Comparison of ENCODE assay signal across 16 cellular contexts in genomic region chr11:118897721-118898310, GRCh38. TPM values are rescaled to one million over a fixed set of nuclear protein-coding genes. Genes with fewer than 3 reads are reported as not detected.
DNase-seq lines count a peak whose midpoint lies in the region; ATAC-seq, FAIRE-seq and TF ChIP-seq lines count a peak whose summit lies in the region.
"Had no signal": no experiment of that assay in that cellular context is flagged by ENCODE, and none has a peak within 500 bp of the region (broad histone marks: within the 10 kb centered on the region; RNA-seq: fewer than 3 reads in every experiment).

No MANE protein-coding gene starts in this region.

- WGBS in GM12878 (ENCODE audit: insufficient coverage, insufficient replicate concordance, low lambda C conversion rate, missing lambda C conversion rate): 76% methylated on average over 12 of the region's 13 CpGs
- 81 to 84% methylated on average over 13 of the region's 13 CpGs for WGBS in sigmoid colon, 2 donors

- H3K4me2 ChIP-seq in GM12878 (ENCODE audit: control insufficient read depth, insufficient read depth): no peak overlapping the region

- TF ChIP-seq CTCF in GM12878 (IDR thresholded peaks at IDR 0.05 in 2 of 3, conservative IDR thresholded peaks at IDR 0.05 in 1 of 3; ENCODE audit: control insufficient read depth in 2 of 3, extremely low read depth in 1 of 3, insufficient read depth in 1 of 3, low read depth in 3 of 3, low read length in 3 of 3): no peak
- TF ChIP-seq CTCF in sigmoid colon (IDR thresholded peaks at IDR 0.05): no peak

- no peak for TF ChIP-seq RAD21 in GM12878 (IDR thresholded peaks at IDR 0.05; ENCODE audit: insufficient read depth, low read depth, low read length)

- no peaks in the 10 kb centered on the region for H3K9me3 Mint-ChIP-seq in activated CD4-positive, alpha-beta memory T cell treated with anti-CD3 and anti-CD28 coated beads for 36 hours
- no peaks in the 10 kb centered on the region for H3K9me3 Mint-ChIP-seq in activated CD4-positive, alpha-beta memory T cell treated with anti-CD3 and anti-CD28 coated beads, Interleukin-2, amount 10 ng/mL, durations not matched to agents 7 days and 5 days
- H3K9me3 Mint-ChIP-seq: activated T-cell treated with anti-CD3 and anti-CD28 coated beads, Interleukin-2, amount 50 U/mL, for 4 hours had no signal

- BruUV-seq in GM12878 (replicated peaks; lab: Mats Ljungman, UMichigan): no TSS peak

- DNase-seq in activated CD4-positive, alpha-beta memory T cell treated with anti-CD3 and anti-CD28 coated beads for 36 hours: no peak
- no peak for DNase-seq in activated CD4-positive, alpha-beta memory T cell treated with anti-CD3 and anti-CD28 coated beads, Interleukin-2, amount 10 ng/mL, durations not matched to agents 7 days and 5 days
- DNase-seq in NCI-H2029 (lab: John Stamatoyannopoulos, UW) (peak; percentile 49), GM12878 (ENCODE audit: low read depth, low spot score) (no peak), sigmoid colon (peak; percentile 56), inferior parietal cortex (ENCODE audit: extremely low spot score) (no peak), NCI-H524 treated with DMSO at 0.1 percent for 48 hours (lab: John Stamatoyannopoulos, UW) (no peak)
- DNase-seq: activated T-cell treated with anti-CD3 and anti-CD28 coated beads, Interleukin-2, amount 50 U/mL, for 4 hours; effector CD8-positive, alpha-beta T cell; mesenchymal stem cell; PC-3; WERI-Rb-1 had no signal

- H3K4me3 Mint-ChIP-seq in activated CD4-positive, alpha-beta memory T cell treated with anti-CD3 and anti-CD28 coated beads for 36 hours: no peak overlapping the region
- H3K4me3 Mint-ChIP-seq in activated CD4-positive, alpha-beta memory T cell treated with anti-CD3 and anti-CD28 coated beads, Interleukin-2, amount 10 ng/mL, durations not matched to agents 7 days and 5 days: no peak overlapping the region
- H3K4me3 Mint-ChIP-seq: activated T-cell treated with anti-CD3 and anti-CD28 coated beads, Interleukin-2, amount 50 U/mL, for 4 hours had no signal

- 0 out of 2 replicates have a peak, but pooled peaks have one; percentile 10 for TF ChIP-seq POLR2A in GM12878 (IDR thresholded peaks at IDR 0.05; ENCODE audit: low read depth, low read length)
- TF ChIP-seq POLR2A in sigmoid colon (IDR thresholded peaks at IDR 0.05): no peak

- no peak overlapping the region for H3K4me3 ChIP-seq in GM12878
- H3K4me3 ChIP-seq in sigmoid colon: no peak overlapping the region
- H3K4me3 ChIP-seq: ovary had no signal

- SMC1A ChIA-PET in GM12878 (lab: Charles Lee; ENCODE audit: uncharacterized antibody, unreplicated experiment): no interaction called here

- ATAC-seq in GM12878: no peak
- no peak for ATAC-seq in HG03460 (IDR thresholded peaks at IDR 0.05; ENCODE audit: unreplicated experiment)
- ATAC-seq: activated T-cell treated with anti-CD3 and anti-CD28 coated beads, Interleukin-2, amount 50 U/mL, for 4 hours; PC-3 had no signal

- FAIRE-seq in GM12878 (lab: Jason Lieb, UNC): no peak

- in situ Hi-C loops in GM12878 (cut with MboI): no loop called here

- H3K4me1 ChIP-seq in GM12878 (ENCODE audit: control insufficient read depth, insufficient read depth, low read length): peaks cover 34% of the 10 kb centered on the region
- peaks cover 0 to 52% (median 25%) of the 10 kb centered on the region in 4 donors for H3K4me1 ChIP-seq in sigmoid colon

- H3K36me3 ChIP-seq in GM12878 (ENCODE audit: control insufficient read depth in 2 of 2, insufficient read depth in 2 of 2, low read length in 1 of 2) (peaks cover 0 to 5% of the 10 kb centered on the region in 2 experiments; a peak in 2 of 4 replicates), sigmoid colon (peaks cover 23 to 60% (median 44%) of the 10 kb centered on the region in 4 donors)
- H3K36me3 ChIP-seq: ovary, WERI-Rb-1 had no signal

- H3K27ac Mint-ChIP-seq in activated CD4-positive, alpha-beta memory T cell treated with anti-CD3 and anti-CD28 coated beads for 36 hours: peak overlapping the region; percentile 93
- H3K27ac Mint-ChIP-seq in activated CD4-positive, alpha-beta memory T cell treated with anti-CD3 and anti-CD28 coated beads, Interleukin-2, amount 10 ng/mL, durations not matched to agents 7 days and 5 days: no peak overlapping the region

- CTCF ChIA-PET in activated CD4-positive, alpha-beta memory T cell treated with anti-CD3 and anti-CD28 coated beads for 36 hours (lab: Charles Lee): interaction anchor here (0.9 kb wide), 1 partner anchor 208 kb away, joined by 3 read pairs; no protein-coding TSS in a partner anchor
- CTCF ChIA-PET in activated CD4-positive, alpha-beta memory T cell treated with anti-CD3 and anti-CD28 coated beads, Interleukin-2, amount 10 ng/mL, durations not matched to agents 7 days and 5 days (lab: Charles Lee): no interaction called here
- CTCF ChIA-PET in GM12878 (lab: Yijun Ruan, JAX): no interaction called here

- H4K20me1 ChIP-seq in GM12878 (ENCODE audit: control insufficient read depth, insufficient read depth): no peaks in the 10 kb centered on the region

- TF ChIP-seq EP300 in GM12878 (IDR thresholded peaks at IDR 0.05; ENCODE audit: borderline replicate concordance in 1 of 2, control insufficient read depth in 1 of 2, low read depth in 2 of 2, low read length in 2 of 2) (no peak), sigmoid colon (IDR thresholded peaks at IDR 0.05) (no peak)

- H3K27ac ChIP-seq in GM12878 (ENCODE audit: control insufficient read depth, insufficient read depth): no peak overlapping the region
- peak overlapping the region in 2 of 4 donors; percentile 6 to 17 for H3K27ac ChIP-seq in sigmoid colon
- H3K27ac ChIP-seq: WERI-Rb-1 had no signal

- POLR2A ChIA-PET in activated CD4-positive, alpha-beta memory T cell treated with anti-CD3 and anti-CD28 coated beads for 36 hours (lab: Charles Lee): interaction anchor here (0.7 kb wide), 1 partner anchor 108 kb away, joined by 3 read pairs; no protein-coding TSS in a partner anchor
- POLR2A ChIA-PET in activated CD4-positive, alpha-beta memory T cell treated with anti-CD3 and anti-CD28 coated beads, Interleukin-2, amount 10 ng/mL, durations not matched to agents 7 days and 5 days (lab: Charles Lee): no interaction called here
- POLR2A ChIA-PET in GM12878 (lab: Charles Lee): no interaction called here

- no peak overlapping the region for H3K9ac ChIP-seq in GM12878 (ENCODE audit: control insufficient read depth, insufficient read depth, low read length)

- H3K36me3 Mint-ChIP-seq in activated CD4-positive, alpha-beta memory T cell treated with anti-CD3 and anti-CD28 coated beads for 36 hours: peaks cover 51% of the 10 kb centered on the region
- peaks cover 35% of the 10 kb centered on the region for H3K36me3 Mint-ChIP-seq in activated CD4-positive, alpha-beta memory T cell treated with anti-CD3 and anti-CD28 coated beads, Interleukin-2, amount 10 ng/mL, durations not matched to agents 7 days and 5 days (ENCODE audit: low read depth)

- RAD21 ChIA-PET in GM12878 (lab: Charles Lee; ENCODE audit: unreplicated experiment): no interaction called here

- H3K27me3 Mint-ChIP-seq in activated CD4-positive, alpha-beta memory T cell treated with anti-CD3 and anti-CD28 coated beads for 36 hours: no peaks in the 10 kb centered on the region
- H3K27me3 Mint-ChIP-seq in activated CD4-positive, alpha-beta memory T cell treated with anti-CD3 and anti-CD28 coated beads, Interleukin-2, amount 10 ng/mL, durations not matched to agents 7 days and 5 days: no peaks in the 10 kb centered on the region

- H3K9me3 ChIP-seq in GM12878 (replicated peaks; ENCODE audit: control insufficient read depth, insufficient read depth, low read length) (no peaks in the 10 kb centered on the region), sigmoid colon (no peaks in the 10 kb centered on the region)
- H3K9me3 ChIP-seq: ovary had no signal

- no peaks in the 10 kb centered on the region for H3K27me3 ChIP-seq in GM12878 (replicated peaks in 1 of 2; ENCODE audit: control insufficient read depth in 2 of 2, insufficient read depth in 2 of 2, low read length in 1 of 2)
- no peaks in the 10 kb centered on the region for H3K27me3 ChIP-seq in sigmoid colon
- H3K27me3 ChIP-seq: ovary had no signal

- H3K79me2 ChIP-seq in GM12878 (ENCODE audit: control insufficient read depth, insufficient read depth, low read length): no peaks in the 10 kb centered on the region

- no peak overlapping the region for H2AFZ ChIP-seq in GM12878 (ENCODE audit: control insufficient read depth, low read depth, low read length)

- intact Hi-C loops in activated CD4-positive, alpha-beta memory T cell treated with anti-CD3 and anti-CD28 coated beads for 36 hours (cut with micrococcal nuclease): no loop called here
- intact Hi-C loops in GM12878 (cut with micrococcal nuclease; ENCODE audit: unreplicated experiment) (no loop called here), sigmoid colon (cut with DNase I) (no loop called here)

- H3K4me1 Mint-ChIP-seq in activated CD4-positive, alpha-beta memory T cell treated with anti-CD3 and anti-CD28 coated beads for 36 hours (ENCODE audit: low read depth): peaks cover 50% of the 10 kb centered on the region
- peaks cover 39% of the 10 kb centered on the region for H3K4me1 Mint-ChIP-seq in activated CD4-positive, alpha-beta memory T cell treated with anti-CD3 and anti-CD28 coated beads, Interleukin-2, amount 10 ng/mL, durations not matched to agents 7 days and 5 days

RNA-seq across cellular contexts. Expression of gene CXCR5, which starts 14.1 kb away (rescaled TPM):
- total RNA-seq in activated CD4-positive, alpha-beta memory T cell treated with anti-CD3 and anti-CD28 coated beads for 36 hours: 10 to 100 TPM; 28.0 to 28.3 TPM
- under 1 TPM; 0.83 to 0.86 TPM for total RNA-seq in activated CD4-positive, alpha-beta memory T cell treated with anti-CD3 and anti-CD28 coated beads, Interleukin-2, amount 10 ng/mL, durations not matched to agents 7 days and 5 days
- total RNA-seq in GM12878 (2013; cell fraction: nucleolus; rRNA removed): 2.3 and 2.7 TPM in 2 replicates
- total RNA-seq in GM12878 (2014; rRNA removed): 0.27 and 0.56 TPM in 2 replicates
- 0.18 and 0.22 TPM in 2 replicates for total RNA-seq in GM12878 (2014; rRNA removed; fragmentation: Illumina TruSeq; extraction: Trizol)
- total RNA-seq in GM12878 (2021): 0.44 and 0.45 TPM in 2 replicates
- polyA plus RNA-seq in GM12878 (2011; ENCODE audit: low read depth): 1.7 TPM
- 0.10 and 0.14 TPM in 2 replicates for polyA plus RNA-seq in GM12878 (2011; rRNA removed)
- polyA plus RNA-seq in GM12878 (2011; cell fraction: cytosol; rRNA removed): 0.36 and 0.43 TPM in 2 replicates
- polyA plus RNA-seq in GM12878 (2011; cell fraction: nucleus; rRNA removed): 0.38 and 0.45 TPM in 2 replicates
- polyA plus RNA-seq in GM12878 (2012): 3.2 and 3.5 TPM in 2 replicates
- polyA plus RNA-seq in GM12878 (2014; fragmentation: Illumina TruSeq; extraction: Trizol): 0.06 and 0.15 TPM in 2 replicates
- under 1 TPM; 0.03 to 0.11 TPM for polyA plus RNA-seq in GM12878 (2014; fragmentation: Nextera tagmentation; extraction: Ambion mirVana)
- 0.15 and 0.28 TPM in 2 replicates for polyA plus RNA-seq in GM12878 (2014; rRNA removed)
- polyA plus RNA-seq in GM12878 (2016; fragmentation: Nextera tagmentation; extraction: Ambion mirVana): under 1 TPM; 0.44 to 0.63 TPM
- 0.59 and 0.88 TPM in 2 replicates for polyA minus RNA-seq in GM12878 (2011; rRNA and poly(A)+ RNA removed)
- polyA minus RNA-seq in GM12878 (2011; cell fraction: cytosol; rRNA and poly(A)+ RNA removed): 0.21 TPM in 1 of 2 replicates, not detected in the other
- 0.36 and 0.38 TPM in 2 replicates for polyA minus RNA-seq in GM12878 (2011; cell fraction: nucleus; rRNA and poly(A)+ RNA removed)
- not detected for total RNA-seq in sigmoid colon
- 10 to 100 TPM in 1 of 3 donors, under 1 TPM in 2; under 0.01 to 11.5 (median 0.23) TPM for polyA plus RNA-seq in sigmoid colon
- total RNA-seq: fibroblast of villous mesenchyme, PC-3, temporal lobe had no signal

RNA-seq across cellular contexts. Expression of gene BCL9L, which starts 27.9 kb away (rescaled TPM):
- total RNA-seq in activated CD4-positive, alpha-beta memory T cell treated with anti-CD3 and anti-CD28 coated beads for 36 hours: 10 to 100 TPM; 28.2 to 31.8 TPM
- 10 to 100 TPM; 56.8 to 62.5 TPM for total RNA-seq in activated CD4-positive, alpha-beta memory T cell treated with anti-CD3 and anti-CD28 coated beads, Interleukin-2, amount 10 ng/mL, durations not matched to agents 7 days and 5 days
- total RNA-seq in GM12878 (2013; cell fraction: nucleolus; rRNA removed): 9.2 and 11.3 TPM in 2 replicates
- 1.5 and 1.9 TPM in 2 replicates for total RNA-seq in GM12878 (2014; rRNA removed)
- total RNA-seq in GM12878 (2014; rRNA removed; fragmentation: Illumina TruSeq; extraction: Trizol): 0.92 and 1.9 TPM in 2 replicates
- total RNA-seq in GM12878 (2021): 15.9 and 18.4 TPM in 2 replicates
- 2.2 TPM for polyA plus RNA-seq in GM12878 (2011; ENCODE audit: low read depth)
- 0.67 and 0.84 TPM in 2 replicates for polyA plus RNA-seq in GM12878 (2011; rRNA removed)
- 0.78 and 1.1 TPM in 2 replicates for polyA plus RNA-seq in GM12878 (2011; cell fraction: cytosol; rRNA removed)
- 4.7 and 6.3 TPM in 2 replicates for polyA plus RNA-seq in GM12878 (2011; cell fraction: nucleus; rRNA removed)
- 8.6 and 8.9 TPM in 2 replicates for polyA plus RNA-seq in GM12878 (2012)
- 1.1 and 6.0 TPM in 2 replicates for polyA plus RNA-seq in GM12878 (2014; fragmentation: Illumina TruSeq; extraction: Trizol)
- polyA plus RNA-seq in GM12878 (2014; fragmentation: Nextera tagmentation; extraction: Ambion mirVana): under 1 TPM; 0.04 to 0.11 TPM
- 6.1 and 8.0 TPM in 2 replicates for polyA plus RNA-seq in GM12878 (2014; rRNA removed)
- polyA plus RNA-seq in GM12878 (2016; fragmentation: Nextera tagmentation; extraction: Ambion mirVana): under 1 TPM; 0.53 to 0.87 TPM
- polyA minus RNA-seq in GM12878 (2011; rRNA and poly(A)+ RNA removed): 0.59 and 3.8 TPM in 2 replicates
- polyA minus RNA-seq in GM12878 (2011; cell fraction: cytosol; rRNA and poly(A)+ RNA removed): 3.3 and 4.4 TPM in 2 replicates
- polyA minus RNA-seq in GM12878 (2011; cell fraction: nucleus; rRNA and poly(A)+ RNA removed): 3.7 and 7.4 TPM in 2 replicates
- total RNA-seq in sigmoid colon: 10 to 100 TPM in 3 of 4 donors, 1 to 10 TPM in 1; 7.9 to 46.5 (median 10.8) TPM
- 10 to 100 TPM in 1 of 3 donors, 1 to 10 TPM in 2; 4.8 to 33.2 (median 7.4) TPM for polyA plus RNA-seq in sigmoid colon

RNA-seq across cellular contexts. Expression of gene UPK2, which starts 58.3 kb away (rescaled TPM):
- not detected for total RNA-seq in activated CD4-positive, alpha-beta memory T cell treated with anti-CD3 and anti-CD28 coated beads for 36 hours
- not detected for total RNA-seq in activated CD4-positive, alpha-beta memory T cell treated with anti-CD3 and anti-CD28 coated beads, Interleukin-2, amount 10 ng/mL, durations not matched to agents 7 days and 5 days
- 0.64 and 1.3 TPM in 2 replicates for total RNA-seq in GM12878 (2013; cell fraction: nucleolus; rRNA removed)
- not detected in 2 replicates for total RNA-seq in GM12878 (2014; rRNA removed)
- total RNA-seq in GM12878 (2014; rRNA removed; fragmentation: Illumina TruSeq; extraction: Trizol): not detected in 2 replicates
- total RNA-seq in GM12878 (2021): 0.31 TPM in 1 of 2 replicates, not detected in the other
- polyA plus RNA-seq in GM12878 (2011; ENCODE audit: low read depth): 0.46 TPM
- 0.37 and 1.0 TPM in 2 replicates for polyA plus RNA-seq in GM12878 (2011; rRNA removed)
- 1.5 and 2.7 TPM in 2 replicates for polyA plus RNA-seq in GM12878 (2011; cell fraction: cytosol; rRNA removed)
- 1.7 and 2.6 TPM in 2 replicates for polyA plus RNA-seq in GM12878 (2011; cell fraction: nucleus; rRNA removed)
- 1.0 and 1.8 TPM in 2 replicates for polyA plus RNA-seq in GM12878 (2012)
- polyA plus RNA-seq in GM12878 (2014; fragmentation: Illumina TruSeq; extraction: Trizol): 0.07 TPM in 1 of 2 replicates, not detected in the other
- not detected for polyA plus RNA-seq in GM12878 (2014; fragmentation: Nextera tagmentation; extraction: Ambion mirVana)
- 0.20 TPM in 1 of 2 replicates, not detected in the other for polyA plus RNA-seq in GM12878 (2014; rRNA removed)
- not detected for polyA plus RNA-seq in GM12878 (2016; fragmentation: Nextera tagmentation; extraction: Ambion mirVana)
- polyA minus RNA-seq in GM12878 (2011; rRNA and poly(A)+ RNA removed): 0.73 and 1.4 TPM in 2 replicates
- not detected in 2 replicates for polyA minus RNA-seq in GM12878 (2011; cell fraction: cytosol; rRNA and poly(A)+ RNA removed)
- 0.24 TPM in 1 of 2 replicates, not detected in the other for polyA minus RNA-seq in GM12878 (2011; cell fraction: nucleus; rRNA and poly(A)+ RNA removed)
- not detected for total RNA-seq in sigmoid colon
- not detected for polyA plus RNA-seq in sigmoid colon
- total RNA-seq: activated T-cell treated with anti-CD3 and anti-CD28 coated beads, Interleukin-2, amount 50 U/mL, for 4 hours; fibroblast of villous mesenchyme; ovary; temporal lobe had no signal

Comparison
In these comparisons a context has a peak if more than half of its experiments do, and no peak if none do; other contexts are left out.
1. RNA of gene CXCR5, which starts 14.1 kb away (total RNA-seq): 28.0 to 28.3 TPM in activated CD4-positive, alpha-beta memory T cell treated with anti-CD3 and anti-CD28 coated beads for 36 hours; 0.83 to 0.86 TPM in activated CD4-positive, alpha-beta memory T cell treated with anti-CD3 and anti-CD28 coated beads, Interleukin-2, amount 10 ng/mL, durations not matched to agents 7 days and 5 days, 0.18 to 2.7 TPM in GM12878 and not detected in sigmoid colon; every median in the first group is over 4 times any median in the second.
2. DNase-seq: peak in NCI-H2029 (single experiment) and sigmoid colon (single experiment); none in activated CD4-positive, alpha-beta memory T cell treated with anti-CD3 and anti-CD28 coated beads for 36 hours (single experiment), activated CD4-positive, alpha-beta memory T cell treated with anti-CD3 and anti-CD28 coated beads, Interleukin-2, amount 10 ng/mL, durations not matched to agents 7 days and 5 days (single experiment), GM12878 (single experiment), inferior parietal cortex (single experiment) and NCI-H524 treated with DMSO at 0.1 percent for 48 hours (single experiment).